ENCODE assay signal across 8 cellular contexts in the genomic region with DNA sequence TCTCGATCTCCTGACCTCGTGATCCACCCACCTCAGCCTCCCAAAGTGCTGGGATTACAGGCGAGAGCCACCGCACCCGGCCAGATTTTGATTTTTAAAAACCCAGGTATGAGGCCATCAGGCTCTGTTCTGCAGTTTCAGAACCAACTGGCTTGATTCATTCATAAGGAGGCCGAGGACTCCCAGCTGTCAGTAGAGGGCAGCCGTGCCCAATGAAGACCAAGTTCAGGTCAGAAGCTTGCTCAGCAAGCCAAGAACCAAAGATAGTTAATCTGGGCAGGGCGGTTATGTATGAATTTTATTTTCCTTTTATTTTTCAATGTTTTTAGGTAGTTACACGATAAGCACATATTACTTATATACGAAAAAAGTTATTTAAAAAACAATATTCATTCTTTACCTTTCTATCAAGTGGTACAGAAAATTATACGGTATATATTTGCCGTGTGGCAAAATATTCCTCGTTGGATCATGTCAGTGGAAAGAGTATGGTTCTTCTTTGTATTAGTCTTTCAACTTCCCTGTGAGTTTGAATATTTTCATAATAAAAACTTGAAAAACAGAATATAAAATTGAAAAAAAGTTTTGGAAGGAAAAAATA. TPM values are rescaled to one million over a fixed set of nuclear protein-coding genes. Genes with fewer than 3 reads are reported as not detected.
DNase-seq lines count a peak whose midpoint lies in the region; ATAC-seq, FAIRE-seq and TF ChIP-seq lines count a peak whose summit lies in the region.

No MANE protein-coding gene starts in this region.

- no peaks in the 10 kb centered on the region for H3K27me3 ChIP-seq in Panc1 (ENCODE audit: control insufficient read depth, insufficient read depth, low read length)
- H3K27me3 ChIP-seq in ovary: no peaks in the 10 kb centered on the region
- H3K27me3 ChIP-seq in transverse colon: no peaks in the 10 kb centered on the region

- H3K27ac ChIP-seq in Panc1 (ENCODE audit: low read length): no peak overlapping the region
- peak overlapping the region in 1 of 2 donors; percentile 93 for H3K27ac ChIP-seq in ovary
- H3K27ac ChIP-seq in transverse colon: peak overlapping the region; percentile 71 to 83 (median 80)

- ATAC-seq in HG03139 (IDR thresholded peaks at IDR 0.05; ENCODE audit: unreplicated experiment) (peak; percentile 49), Panc1 (peak; percentile 84)

- peak; percentile 61 for DNase-seq in NCI-H748 (lab: John Stamatoyannopoulos, UW; ENCODE audit: unreplicated experiment)
- DNase-seq in NCI-H748 treated with DMSO at 0.1 percent for 48 hours (lab: John Stamatoyannopoulos, UW): no peak
- peak; percentile 45 for DNase-seq in Panc1 (ENCODE audit: low read depth, low spot score)
- peak; percentile 61 for DNase-seq in activated T-helper 9 cell treated with anti-CD3 and anti-CD28 coated beads, Interleukin-2, amount 50 U/mL, for 16 hours (ENCODE audit: low read depth)
- DNase-seq in frontal cortex (ENCODE audit: low spot score in 2 of 2): peak; percentile 62 to 82
- peak; percentile 83 to 90 (median 89) for DNase-seq in ovary
- DNase-seq in transverse colon: peak; percentile 82

- peak; percentile 66 for FAIRE-seq in frontal cortex (lab: Jason Lieb, UNC)

- BruUV-seq in Panc1 (replicated peaks; lab: Mats Ljungman, UMichigan): no TSS peak

- WGBS in ovary, 3 donors: 6 to 13% (median 7%) methylated on average over 13 of the region's 13 CpGs
- WGBS in transverse colon (ENCODE audit: low coverage in 1 of 2), 2 donors: 31 to 34% methylated on average over 6 to 13 of the region's 13 CpGs

- TF ChIP-seq CTCF in Panc1 (IDR thresholded peaks at IDR 0.05) (peak; percentile 94), ovary (IDR thresholded peaks at IDR 0.05) (peak; percentile 62 to 75 (median 69)), transverse colon (IDR thresholded peaks at IDR 0.05) (peak; percentile 58 to 72 (median 67))

- CTCF ChIA-PET in Panc1 (lab: Charles Lee): interaction anchor here (1.1 kb wide), 1 partner anchor 17 kb away, joined by 3 read pairs; the partner anchor contains the start of gene MGAT1

- in situ Hi-C loops in Panc1 (cut with HindIII; ENCODE audit: low pct_unique_long_range_greater_than_20kb, low sequenced_read_pairs): no loop called here
- in situ Hi-C loops in transverse colon (cut with MboI; ENCODE audit: low pct_ligation_motif_present in 1 of 4, low pct_unique_long_range_greater_than_20kb in 1 of 4, low sequenced_read_pairs in 3 of 4): loop anchor here in 1 of 4 donors (10.0 kb wide), 1 partner anchor 60 kb away; no protein-coding TSS in a partner anchor

- TF ChIP-seq EP300 in ovary (IDR thresholded peaks at IDR 0.05) (no peak), transverse colon (IDR thresholded peaks at IDR 0.05; ENCODE audit: low read depth) (no peak)

- intact Hi-C loops in Panc1 (cut with micrococcal nuclease; ENCODE audit: unreplicated experiment) (loop anchor here (5.0 kb wide), 1 partner anchor 73 kb away; no protein-coding TSS in a partner anchor), ovary (cut with DNase I) (loop anchor here (5.0 to 10.0 kb wide), 6 partner anchors 48 to 400 kb away; partner anchors contain the start of gene ZFP62 (in 1 of the 4)), transverse colon (cut with DNase I; ENCODE audit: low total_unique reads) (loop anchor here (5.0 kb wide), 1 partner anchor 78 kb away; the partner anchor contains the start of gene ZFP62)

- H3K4me3 ChIP-seq in Panc1 (ENCODE audit: low read depth in 2 of 2, low read length in 2 of 2) (no peak overlapping the region), ovary (no peak overlapping the region), transverse colon (no peak overlapping the region)

- H3K9me3 ChIP-seq in Panc1 (ENCODE audit: control insufficient read depth, insufficient read depth, low read depth, low read length) (no peaks in the 10 kb centered on the region), ovary (no peaks in the 10 kb centered on the region), transverse colon (no peaks in the 10 kb centered on the region)

- TF ChIP-seq POLR2A in ovary (IDR thresholded peaks at IDR 0.05) (no peak), transverse colon (IDR thresholded peaks at IDR 0.05) (no peak)

- H3K4me1 ChIP-seq in Panc1 (ENCODE audit: control insufficient read depth, insufficient read depth, low read length) (peaks cover 18% of the 10 kb centered on the region), ovary (ENCODE audit: insufficient read depth) (peaks cover 32% of the 10 kb centered on the region), transverse colon (peaks cover 25 to 32% (median 26%) of the 10 kb centered on the region in 4 donors)

- H3K36me3 ChIP-seq in Panc1 (ENCODE audit: control insufficient read depth, insufficient read depth, low read length) (no peaks in the 10 kb centered on the region), ovary (no peaks in the 10 kb centered on the region), transverse colon (no peaks in the 10 kb centered on the region)

- POLR2A ChIA-PET in Panc1 (lab: Charles Lee): no interaction called here

RNA-seq across cellular contexts. Expression of gene MGAT1, which starts 18.0 kb away (rescaled TPM):
- total RNA-seq in Panc1 (2021; ENCODE audit: unreplicated experiment): 113 TPM
- polyA plus RNA-seq in Panc1 (2012; ENCODE audit: insufficient read length): 116 TPM
- total RNA-seq in frontal cortex: 19.6 TPM
- 100 to 1,000 TPM in 5 of 7 donors, 10 to 100 TPM in 2; 84.0 to 154 (median 131) TPM for total RNA-seq in ovary
- 100 to 1,000 TPM in 1 of 2 donors, 10 to 100 TPM in 1; 66.6 to 128 TPM for polyA plus RNA-seq in ovary
- 100 to 1,000 TPM in 3 of 4 donors, 10 to 100 TPM in 1; 98.5 to 131 (median 114) TPM for total RNA-seq in transverse colon

RNA-seq across cellular contexts. Expression of gene OR2Y1, which starts 44.7 kb away (rescaled TPM):
- total RNA-seq in Panc1 (2021; ENCODE audit: unreplicated experiment) (not detected), frontal cortex (not detected), ovary (not detected), transverse colon (not detected)
- polyA plus RNA-seq in Panc1 (2012; ENCODE audit: insufficient read length): not detected
- polyA plus RNA-seq in ovary: not detected
